In the genomic region with DNA sequence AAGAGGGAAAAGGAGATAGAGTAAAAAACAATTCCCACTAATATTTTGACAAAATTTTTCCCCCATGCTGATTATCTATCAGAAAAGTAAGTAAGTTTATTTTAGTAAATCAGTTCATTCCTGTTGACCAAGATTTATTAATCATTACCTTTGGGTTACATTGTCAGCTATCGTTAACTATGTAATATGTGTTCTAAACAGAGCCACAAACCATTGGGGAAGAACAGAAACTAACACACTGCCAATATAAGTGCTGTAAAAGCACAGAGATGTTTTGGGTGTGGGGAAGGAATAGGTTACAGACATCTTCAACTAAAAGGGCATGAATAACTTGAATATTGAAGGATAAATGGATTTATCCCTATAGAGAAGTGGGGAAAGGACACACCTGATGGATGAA, we compare ENCODE assay signal across 25 cellular contexts. TPM values are rescaled to one million over a fixed set of nuclear protein-coding genes. Genes with fewer than 3 reads are reported as not detected.
DNase-seq lines count a peak whose midpoint lies in the region; ATAC-seq and TF ChIP-seq lines count a peak whose summit lies in the region.
"Had no signal": no experiment of that assay in that cellular context is flagged by ENCODE, and none has a peak within 500 bp of the region (broad histone marks: within the 10 kb centered on the region; RNA-seq: fewer than 3 reads in every experiment).

No MANE protein-coding gene starts in this region.

- ATAC-seq in GM19324 (IDR thresholded peaks at IDR 0.05; ENCODE audit: low FRiP score, unreplicated experiment) (peak; percentile 58), HG02943 (IDR thresholded peaks at IDR 0.05; ENCODE audit: low read depth, unreplicated experiment) (peak; percentile 53), HG03457 (IDR thresholded peaks at IDR 0.05; ENCODE audit: unreplicated experiment) (peak; percentile 75), HG03469 (IDR thresholded peaks at IDR 0.05; ENCODE audit: unreplicated experiment) (no peak), HG03108 (IDR thresholded peaks at IDR 0.05; ENCODE audit: unreplicated experiment) (no peak), omental fat pad (ENCODE audit: low FRiP score) (no peak)
- ATAC-seq: K562, T-helper 17 cell had no signal

- DNase-seq in SIG-M5 treated with dmso at 0.1 percent for 504 hours (lab: John Stamatoyannopoulos, UW; ENCODE audit: unreplicated experiment) = no peak
- DNase-seq in omental fat pad (ENCODE audit: low spot score) = no peak
- DNase-seq: CD4-positive, alpha-beta T cell; COR-L47; DMS79; MG63; NCI-H1417; NCI-H187 treated with DMSO at 0.1 percent for 48 hours; NCI-H2107; NCI-H2227 treated with DMSO at 0.1 percent for 48 hours; NCI-H510A treated with DMSO at 0.1 percent for 48 hours; NCI-H748 treated with DMSO at 0.1 percent for 48 hours; PC-9; RPMI8226; SHP77; SW 1271; T-helper 17 cell had no signal

- TF ChIP-seq CTCF in omental fat pad (IDR thresholded peaks at IDR 0.05) = no peak

RNA-seq across cellular contexts. Expression of a gene that starts 42.5 kb away (rescaled TPM):
- 10 to 100 TPM in 2 of 4 donors, 1 to 10 TPM in 2; 4.2 to 17.3 (median 11.7) TPM for total RNA-seq in omental fat pad
- total RNA-seq: CD4-positive, alpha-beta T cell; LHCN-M2; T-helper 17 cell had no signal

RNA-seq across cellular contexts. Expression of a gene that starts 47.3 kb away (rescaled TPM):
- total RNA-seq in omental fat pad = not detected
- total RNA-seq: CD4-positive, alpha-beta T cell; H4; K562; PC-9; T-helper 17 cell had no signal

Comparison
In these comparisons a context has a peak if more than half of its experiments do, and no peak if none do; other contexts are left out.
1. ATAC-seq: peak in GM19324 (single experiment), HG02943 (single experiment) and HG03457 (single experiment); none in HG03469 (single experiment), HG03108 (single experiment) and omental fat pad (single experiment).